8 cellular contexts compared by ENCODE assay signal in genomic region chr19:56507446-56508281, GRCh38. TPM values are rescaled to one million over a fixed set of nuclear protein-coding genes. Genes with fewer than 3 reads are reported as not detected.
DNase-seq lines count a peak whose midpoint lies in the region; ATAC-seq and TF ChIP-seq lines count a peak whose summit lies in the region.

Gene ZNF471 (plus strand): TSS chr19:56507855. CDS start chr19:56511572, 3,717 bp downstream.

- H3K27ac Mint-ChIP-seq in GM23338, result peak within 1 kb of the TSS; percentile 95; the same call in 1 of the 2 replicates

- H3K9me3 Mint-ChIP-seq in GM23338, result peaks cover 26% of the 10 kb centered on the region

- H3K27me3 Mint-ChIP-seq in GM23338 (ENCODE audit: insufficient read depth, low read depth, poor library complexity), result peaks cover 3% of the 10 kb centered on the region

- H3K4me1 ChIP-seq in GM23338 (ENCODE audit: insufficient read depth), result no peaks in the 10 kb centered on the region

- H3K36me3 Mint-ChIP-seq in GM23338 (ENCODE audit: low read depth), result peaks cover 13% of the 10 kb centered on the region

- no peak for TF ChIP-seq CTCF in GM23338 (conservative IDR thresholded peaks at IDR 0.05; ENCODE audit: low read depth in 2 of 2)

- no peaks in the 10 kb centered on the region for H3K79me2 ChIP-seq in GM23338 (replicated peaks; ENCODE audit: insufficient read depth)

- H3K36me3 ChIP-seq in GM23338 (ENCODE audit: insufficient read depth), result 0 out of 2 replicates have a peak, but pooled peaks cover 3% of the 10 kb centered on the region

- no peaks in the 10 kb centered on the region for H3F3A ChIP-seq in GM23338 (replicated peaks; ENCODE audit: low read depth)

- H3K9me2 ChIP-seq in GM23338 (ENCODE audit: insufficient read depth), result no peaks in the 10 kb centered on the region

- H2AFZ ChIP-seq in GM23338, result peak within 1 kb of the TSS; percentile 97

- DNase-seq in GM23338 (ENCODE audit: low spot score), result peak; percentile 98
- DNase-seq in NCI-H748 treated with DMSO at 0.1 percent for 48 hours (lab: John Stamatoyannopoulos, UW), result peak; percentile 99
- peak; percentile 84 for DNase-seq in activated T-cell treated with anti-CD3 and anti-CD28 coated beads, Interleukin-2, amount 50 U/mL, for 1 hour
- peak; percentile 99 for DNase-seq in mucosa of gallbladder (ENCODE audit: low spot score)
- DNase-seq in stimulated activated CD8-positive, alpha-beta memory T cell treated with anti-CD3 and anti-CD28 coated beads, Interleukin-4, amount 100 ng/mL, for 1 hour (ENCODE audit: low read depth in 2 of 2, low spot score in 1 of 2), result peak; percentile 42 to 68

- H3K4me2 ChIP-seq in GM23338, result peak within 1 kb of the TSS; percentile 85

- H3K4me1 Mint-ChIP-seq in GM23338, result no peaks in the 10 kb centered on the region

- H4K20me1 ChIP-seq in GM23338 (replicated peaks; ENCODE audit: insufficient read depth), result no peaks in the 10 kb centered on the region

- no peak within 1 kb of the TSS; the same call in 2 of the 3 replicates for H3K4me3 Mint-ChIP-seq in GM23338

- H3K27me3 ChIP-seq in GM23338 (ENCODE audit: insufficient read depth), result no peaks in the 10 kb centered on the region

- ATAC-seq in GM23338 (peak; percentile 99), esophagus mucosa (peak; percentile 100), GM21447 (IDR thresholded peaks at IDR 0.05; ENCODE audit: unreplicated experiment) (no peak), GM21737 (IDR thresholded peaks at IDR 0.05; ENCODE audit: unreplicated experiment) (no peak)

- H3K27ac ChIP-seq in GM23338 (ENCODE audit: low read depth), result no peak within 1 kb of the TSS

- peak within 1 kb of the TSS; percentile 72 for H3K4me3 ChIP-seq in GM23338

TF ChIP-seq in GM23338, 12 proteins besides CTCF, POLR2A, EP300 and RAD21:
- TF ChIP-seq CREB1 (CRISPR knock-in tag; IDR thresholded peaks at IDR 0.05; ENCODE audit: low read depth), result no peak
- peak; percentile 37; the same call in 1 of the 2 replicates for TF ChIP-seq ETS1 (IDR thresholded peaks at IDR 0.05)
TF ChIP-seq in GM23338: peak in this region for 1.

RNA-seq across cellular contexts. Expression of gene ZNF471, which starts in this region (rescaled TPM):
- total RNA-seq in GM23338 (2014; rRNA removed; shearing (Covaris generic)), result 1.1 TPM in 2 replicates
- 0.63 and 1.1 TPM in 2 replicates for polyA plus RNA-seq in GM23338 (2016; fragmentation: Nextera tagmentation; extraction: Ambion mirVana)
- total RNA-seq in esophagus mucosa (2.0 TPM), mucosa of gallbladder (14.9 TPM)

Comparison
In these comparisons a context has a peak if more than half of its experiments do, and no peak if none do; other contexts are left out.
1. ATAC-seq: peak in GM23338 (single experiment) and esophagus mucosa (single experiment); none in GM21447 (single experiment) and GM21737 (single experiment).
2. Peak in every context shown above with its lines, with median percentiles within 50 percentile points of each other: DNase-seq.